8 cellular contexts compared by ENCODE assay signal in the genomic region with DNA sequence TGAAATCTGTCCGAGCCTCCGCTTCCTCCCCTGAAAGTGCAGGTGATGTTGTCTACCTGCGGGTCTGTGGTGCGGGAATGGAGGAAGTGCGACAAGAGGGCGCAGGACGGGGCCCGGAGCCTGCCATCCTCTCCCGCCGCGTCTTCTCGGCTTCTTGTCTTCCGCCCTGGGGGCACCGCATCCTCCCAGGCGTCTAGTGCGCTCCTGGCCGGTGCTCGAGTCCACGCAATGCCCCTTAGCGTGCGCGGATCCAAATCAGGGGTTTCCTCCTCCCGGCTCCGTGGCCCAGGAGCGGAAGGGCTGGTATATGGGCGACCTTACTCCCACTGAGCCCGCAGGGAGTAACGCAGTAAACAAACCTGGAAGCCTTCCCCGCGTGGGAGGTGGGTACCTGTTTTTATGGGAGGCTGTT. TPM values are rescaled to one million over a fixed set of nuclear protein-coding genes. Genes with fewer than 3 reads are reported as not detected.
DNase-seq lines count a peak whose midpoint lies in the region; ATAC-seq and TF ChIP-seq lines count a peak whose summit lies in the region.

No MANE protein-coding gene starts in this region.

- intact Hi-C loops in activated CD4-positive, alpha-beta T cell treated with anti-CD3 and anti-CD28 coated beads for 36 hours (cut with DNase I, micrococcal nuclease), result loop anchor here (1.0 to 10.0 kb wide), 15 partner anchors 7 to 852 kb away; partner anchors contain the start of genes PATZ1 (in 2 of the 2), DRG1 (in 1 of the 2), EIF4ENIF1 (in 1 of the 2) and LIMK2 (in 1 of the 2)
- intact Hi-C loops in upper lobe of right lung (cut with DNase I), result no loop called here

- H3K9me3 ChIP-seq in HUES48 (ENCODE audit: control insufficient read depth, insufficient read depth, low read length), result no peaks in the 10 kb centered on the region
- H3K9me3 ChIP-seq in upper lobe of right lung, result no peaks in the 10 kb centered on the region

- POLR2A ChIA-PET in activated CD4-positive, alpha-beta T cell treated with anti-CD3 and anti-CD28 coated beads for 36 hours (lab: Charles Lee), result no interaction called here
- POLR2A ChIA-PET in activated CD4-positive, alpha-beta memory T cell treated with anti-CD3 and anti-CD28 coated beads, Interleukin-2, amount 10 ng/mL, durations not matched to agents 7 days and 5 days (lab: Charles Lee), result interaction anchor here (1.1 kb wide), 1 partner anchor 207 kb away, joined by 3 read pairs; no protein-coding TSS in a partner anchor

- H3K4me1 ChIP-seq in HUES48 (ENCODE audit: control insufficient read depth, insufficient read depth, low read length), result peaks cover 11% of the 10 kb centered on the region
- H3K4me1 ChIP-seq in upper lobe of right lung, result peaks cover 6% of the 10 kb centered on the region

- H3K36me3 ChIP-seq in HUES48 (ENCODE audit: control insufficient read depth, insufficient read depth, low read length) (no peaks in the 10 kb centered on the region), upper lobe of right lung (no peaks in the 10 kb centered on the region)

- H3K27me3 ChIP-seq in HUES48 (ENCODE audit: control insufficient read depth, insufficient read depth, low read length), result no peaks in the 10 kb centered on the region
- no peaks in the 10 kb centered on the region for H3K27me3 ChIP-seq in upper lobe of right lung

- H3K9me3 Mint-ChIP-seq in activated CD4-positive, alpha-beta T cell treated with anti-CD3 and anti-CD28 coated beads for 36 hours (ENCODE audit: low read depth), result peaks cover 3% of the 10 kb centered on the region
- no peaks in the 10 kb centered on the region for H3K9me3 Mint-ChIP-seq in activated CD4-positive, alpha-beta memory T cell treated with anti-CD3 and anti-CD28 coated beads, Interleukin-2, amount 10 ng/mL, durations not matched to agents 7 days and 5 days
- H3K9me3 Mint-ChIP-seq in nephron progenitor cell, result peaks cover 29% of the 10 kb centered on the region

- peak overlapping the region; percentile 85 for H3K4me3 ChIP-seq in HUES48 (ENCODE audit: low read depth, low read length)
- peak overlapping the region; percentile 85 for H3K4me3 ChIP-seq in upper lobe of right lung

- peak overlapping the region; percentile 93 for H3K27ac Mint-ChIP-seq in activated CD4-positive, alpha-beta T cell treated with anti-CD3 and anti-CD28 coated beads for 36 hours
- H3K27ac Mint-ChIP-seq in activated CD4-positive, alpha-beta memory T cell treated with anti-CD3 and anti-CD28 coated beads, Interleukin-2, amount 10 ng/mL, durations not matched to agents 7 days and 5 days, result peak overlapping the region; percentile 99
- H3K27ac Mint-ChIP-seq in nephron progenitor cell, result no peak overlapping the region

- peaks cover 40% of the 10 kb centered on the region for H3K36me3 Mint-ChIP-seq in activated CD4-positive, alpha-beta T cell treated with anti-CD3 and anti-CD28 coated beads for 36 hours (ENCODE audit: low read depth)
- peaks cover 25% of the 10 kb centered on the region for H3K36me3 Mint-ChIP-seq in activated CD4-positive, alpha-beta memory T cell treated with anti-CD3 and anti-CD28 coated beads, Interleukin-2, amount 10 ng/mL, durations not matched to agents 7 days and 5 days (ENCODE audit: low read depth)
- H3K36me3 Mint-ChIP-seq in nephron progenitor cell (ENCODE audit: low read depth), result peaks cover 34% of the 10 kb centered on the region

- peak; percentile 61 for DNase-seq in activated CD4-positive, alpha-beta T cell treated with anti-CD3 and anti-CD28 coated beads for 36 hours
- DNase-seq in activated CD4-positive, alpha-beta T cell treated with anti-CD3 and anti-CD28 coated beads for 1 hour, result no peak
- DNase-seq in activated CD4-positive, alpha-beta memory T cell treated with anti-CD3 and anti-CD28 coated beads, Interleukin-2, amount 10 ng/mL, durations not matched to agents 7 days and 5 days, result peak; percentile 57
- DNase-seq in erythroblast (lab: John Stamatoyannopoulos, UW) (peak in 1 of 2 experiments; percentile 57), nephron progenitor cell (peak; percentile 35), upper lobe of right lung (peak; percentile 73), OCI-M2 (lab: John Stamatoyannopoulos, UW; ENCODE audit: unreplicated experiment) (no peak)

- CTCF ChIA-PET in activated CD4-positive, alpha-beta T cell treated with anti-CD3 and anti-CD28 coated beads for 36 hours (lab: Charles Lee), result no interaction called here
- CTCF ChIA-PET in activated CD4-positive, alpha-beta memory T cell treated with anti-CD3 and anti-CD28 coated beads, Interleukin-2, amount 10 ng/mL, durations not matched to agents 7 days and 5 days (lab: Charles Lee), result interaction anchor here (1.1 kb wide), 1 partner anchor 40 kb away, joined by 3 read pairs; no protein-coding TSS in a partner anchor

- peak; percentile 11 for TF ChIP-seq POLR2A in erythroblast (IDR thresholded peaks at IDR 0.05; ENCODE audit: low read length)

- no peak for TF ChIP-seq CTCF in nephron progenitor cell (IDR thresholded peaks at IDR 0.05)
- TF ChIP-seq CTCF in upper lobe of right lung (IDR thresholded peaks at IDR 0.05), result no peak

- peak overlapping the region; percentile 88 for H3K27ac ChIP-seq in HUES48 (ENCODE audit: low read depth, low read length)
- H3K27ac ChIP-seq in upper lobe of right lung, result peak overlapping the region; percentile 65

- H3K4me1 Mint-ChIP-seq in activated CD4-positive, alpha-beta T cell treated with anti-CD3 and anti-CD28 coated beads for 36 hours, result peaks cover 54% of the 10 kb centered on the region
- H3K4me1 Mint-ChIP-seq in activated CD4-positive, alpha-beta memory T cell treated with anti-CD3 and anti-CD28 coated beads, Interleukin-2, amount 10 ng/mL, durations not matched to agents 7 days and 5 days, result peaks cover 44% of the 10 kb centered on the region
- H3K4me1 Mint-ChIP-seq in nephron progenitor cell, result peaks cover 22% of the 10 kb centered on the region

- H3K4me3 Mint-ChIP-seq in activated CD4-positive, alpha-beta T cell treated with anti-CD3 and anti-CD28 coated beads for 36 hours, result peak overlapping the region; percentile 85
- H3K4me3 Mint-ChIP-seq in activated CD4-positive, alpha-beta memory T cell treated with anti-CD3 and anti-CD28 coated beads, Interleukin-2, amount 10 ng/mL, durations not matched to agents 7 days and 5 days, result peak overlapping the region; percentile 89
- peak overlapping the region; percentile 88 for H3K4me3 Mint-ChIP-seq in nephron progenitor cell

- ATAC-seq in activated CD4-positive, alpha-beta T cell treated with anti-CD3 and anti-CD28 coated beads for 36 hours, result peak; percentile 13
- peak; percentile 32 for ATAC-seq in upper lobe of right lung

- peak overlapping the region; percentile 61 for H3K9ac ChIP-seq in HUES48 (ENCODE audit: low read depth, low read length)

- no peaks in the 10 kb centered on the region for H3K27me3 Mint-ChIP-seq in activated CD4-positive, alpha-beta T cell treated with anti-CD3 and anti-CD28 coated beads for 36 hours
- H3K27me3 Mint-ChIP-seq in activated CD4-positive, alpha-beta memory T cell treated with anti-CD3 and anti-CD28 coated beads, Interleukin-2, amount 10 ng/mL, durations not matched to agents 7 days and 5 days, result no peaks in the 10 kb centered on the region
- peaks cover 4% of the 10 kb centered on the region for H3K27me3 Mint-ChIP-seq in nephron progenitor cell (ENCODE audit: low read depth, poor library complexity)

RNA-seq across cellular contexts. Expression of gene SFI1, which starts 0.4 kb away (rescaled TPM):
- 100 to 1,000 TPM; 221 to 234 TPM for total RNA-seq in activated CD4-positive, alpha-beta T cell treated with anti-CD3 and anti-CD28 coated beads for 36 hours
- total RNA-seq in activated CD4-positive, alpha-beta memory T cell treated with anti-CD3 and anti-CD28 coated beads, Interleukin-2, amount 10 ng/mL, durations not matched to agents 7 days and 5 days, result 100 to 1,000 TPM; 140 to 145 TPM
- 38.0 TPM for total RNA-seq in upper lobe of right lung

RNA-seq across cellular contexts. Expression of gene EIF4ENIF1, which starts 7.1 kb away (rescaled TPM):
- total RNA-seq in activated CD4-positive, alpha-beta T cell treated with anti-CD3 and anti-CD28 coated beads for 36 hours, result 10 to 100 TPM; 45.4 to 75.0 TPM
- total RNA-seq in activated CD4-positive, alpha-beta memory T cell treated with anti-CD3 and anti-CD28 coated beads, Interleukin-2, amount 10 ng/mL, durations not matched to agents 7 days and 5 days, result 10 to 100 TPM; 35.6 to 37.8 TPM
- total RNA-seq in upper lobe of right lung, result 27.2 TPM

Comparison
In these comparisons a context has a peak if more than half of its experiments do, and no peak if none do; other contexts are left out.
1. DNase-seq: peak in activated CD4-positive, alpha-beta T cell treated with anti-CD3 and anti-CD28 coated beads for 36 hours (single experiment), activated CD4-positive, alpha-beta memory T cell treated with anti-CD3 and anti-CD28 coated beads, Interleukin-2, amount 10 ng/mL, durations not matched to agents 7 days and 5 days (single experiment), nephron progenitor cell (single experiment) and upper lobe of right lung (single experiment); none in activated CD4-positive, alpha-beta T cell treated with anti-CD3 and anti-CD28 coated beads for 1 hour (single experiment) and OCI-M2 (single experiment).
2. Peak in every context shown above with its lines, with median percentiles within 50 percentile points of each other: H3K4me3 Mint-ChIP-seq.